In the genomic region with DNA sequence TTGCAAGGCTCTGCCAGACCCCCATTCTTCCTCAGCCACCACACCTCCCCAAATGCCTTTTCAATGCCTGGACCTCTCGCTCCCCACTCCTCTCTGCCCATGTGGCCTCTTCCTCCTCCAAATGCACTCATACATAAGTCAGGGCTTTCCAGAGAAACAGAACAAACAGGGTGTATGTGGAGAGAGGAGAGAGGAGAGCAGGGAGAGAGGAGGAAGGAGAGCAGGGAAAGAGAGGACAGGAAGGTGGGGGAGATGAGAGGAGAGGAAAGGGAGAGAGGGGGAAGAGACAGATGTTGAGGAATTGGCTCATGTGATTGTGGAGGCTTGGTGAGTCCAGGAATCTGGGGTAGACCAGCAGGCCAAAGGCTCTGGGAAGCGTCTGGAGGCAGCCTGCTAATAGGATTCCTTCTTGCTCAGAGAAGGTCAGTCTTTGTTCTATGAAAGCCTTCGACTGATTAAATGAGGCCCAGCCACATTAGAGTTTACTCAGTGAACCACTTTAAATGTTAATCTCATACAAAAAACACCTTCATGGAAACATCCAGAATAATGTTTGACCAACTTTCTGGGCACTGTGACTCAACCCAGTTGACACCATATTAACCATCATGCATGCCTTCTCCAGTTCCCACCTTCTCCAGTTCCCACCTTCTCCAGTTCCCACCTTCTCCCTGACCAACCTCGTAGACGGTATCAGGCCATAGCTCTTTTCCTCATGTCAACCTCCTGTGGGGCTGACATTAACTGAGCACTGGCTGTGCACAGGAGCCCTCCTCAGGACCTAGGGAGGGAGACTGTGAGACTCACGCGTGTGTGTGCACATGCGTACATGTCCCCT, we compare ENCODE assay signal across 20 cellular contexts. TPM values are rescaled to one million over a fixed set of nuclear protein-coding genes. Genes with fewer than 3 reads are reported as not detected.
DNase-seq lines count a peak whose midpoint lies in the region; ATAC-seq, FAIRE-seq and TF ChIP-seq lines count a peak whose summit lies in the region.
"Had no signal": no experiment of that assay in that cellular context is flagged by ENCODE, and none has a peak within 500 bp of the region (broad histone marks: within the 10 kb centered on the region; RNA-seq: fewer than 3 reads in every experiment).

No MANE protein-coding gene starts in this region.

- H2AFZ ChIP-seq in HepG2 (ENCODE audit: low read length): no peak overlapping the region

- intact Hi-C loops in HepG2 (cut with micrococcal nuclease; ENCODE audit: unreplicated experiment): no loop called here
- intact Hi-C loops in right lobe of liver (cut with DNase I): loop anchor here in 1 of 2 donors (10.0 kb wide), 1 partner anchor 533 kb away; a partner anchor contains a TSS
- intact Hi-C loops in head of caudate nucleus (cut with DNase I): loop anchor here (5.0 to 10.0 kb wide), 2 partner anchors 130 to 543 kb away; no protein-coding TSS in a partner anchor

- H3K9me3 ChIP-seq in HepG2 (ENCODE audit: low read length) (no peaks in the 10 kb centered on the region), right lobe of liver (no peaks in the 10 kb centered on the region), endodermal cell (ENCODE audit: control insufficient read depth, low read length) (no peaks in the 10 kb centered on the region)

- 0 out of 2 replicates have a peak, but pooled peaks cover 3% of the 10 kb centered on the region for H4K20me1 ChIP-seq in HepG2 (ENCODE audit: insufficient read depth, low read length)

- H3K79me2 ChIP-seq in HepG2 (ENCODE audit: insufficient read depth, low read length): no peaks in the 10 kb centered on the region

- no peak overlapping the region for H3K4me2 ChIP-seq in HepG2 (ENCODE audit: low read depth, low read length)

- H3K9ac ChIP-seq in HepG2 (ENCODE audit: insufficient read depth, low read depth, low read length): no peak overlapping the region
- H3K9ac ChIP-seq in endodermal cell (ENCODE audit: extremely low read depth, low read length, poor library complexity, severe bottlenecking): no peak overlapping the region

- H3K27me3 ChIP-seq in HepG2 (ENCODE audit: control insufficient read depth in 1 of 2, insufficient read depth in 2 of 2, low read length in 2 of 2) (peaks cover 10 to 36% of the 10 kb centered on the region in 2 experiments; a peak in 4 of 5 replicates), right lobe of liver (no peaks in the 10 kb centered on the region), endodermal cell (ENCODE audit: control insufficient read depth, insufficient read depth, low read length, poor library complexity, severe bottlenecking) (no peaks in the 10 kb centered on the region)

- H3K27ac Mint-ChIP-seq in endodermal cell (no peak overlapping the region), type B pancreatic cell (no peak overlapping the region)
- H3K27ac Mint-ChIP-seq: CD14-positive monocyte; CD8-positive, alpha-beta T cell had no signal

- H3K4me3 Mint-ChIP-seq in endodermal cell: no peak overlapping the region
- H3K4me3 Mint-ChIP-seq in type B pancreatic cell: no peak overlapping the region
- H3K4me3 Mint-ChIP-seq: CD14-positive monocyte; CD8-positive, alpha-beta T cell had no signal

- H3K4me1 ChIP-seq in HepG2 (ENCODE audit: insufficient read depth, low read length) (peaks cover 4% of the 10 kb centered on the region; the same call in 1 of the 2 replicates), right lobe of liver (no peaks in the 10 kb centered on the region), endodermal cell (ENCODE audit: control insufficient read depth, insufficient read depth, low read length) (no peaks in the 10 kb centered on the region)

- CTCF ChIA-PET in HepG2 (lab: Yijun Ruan, JAX; ENCODE audit: low intra/inter-chr PET ratio, low total read pairs): no interaction called here

- FAIRE-seq in HepG2 (lab: Jason Lieb, UNC): no peak
- FAIRE-seq: D721Med had no signal

- H3K9me3 Mint-ChIP-seq in endodermal cell (no peaks in the 10 kb centered on the region), type B pancreatic cell (no peaks in the 10 kb centered on the region)
- H3K9me3 Mint-ChIP-seq: CD14-positive monocyte; CD8-positive, alpha-beta T cell had no signal

- H3K4me1 Mint-ChIP-seq in endodermal cell (peaks cover 8% of the 10 kb centered on the region), type B pancreatic cell (ENCODE audit: unreplicated experiment) (peaks cover 5% of the 10 kb centered on the region)

- POLR2A ChIA-PET in HepG2 (lab: Yijun Ruan, JAX): no interaction called here

- in situ Hi-C loops in HepG2 (cut with HindIII; ENCODE audit: extremely low pct_ligation_motif_present, low pct_unique_long_range_greater_than_20kb): no loop called here

- no peak for TF ChIP-seq CTCF in HepG2 (CRISPR knock-in tag; IDR thresholded peaks at IDR 0.05)
- no peak for TF ChIP-seq CTCF in right lobe of liver (IDR thresholded peaks at IDR 0.05)
- no peak for TF ChIP-seq CTCF in endodermal cell (conservative IDR thresholded peaks at IDR 0.05)
- TF ChIP-seq CTCF in type B pancreatic cell (conservative IDR thresholded peaks at IDR 0.05): no peak

- H3K27ac ChIP-seq in HepG2 (ENCODE audit: extremely low read length, insufficient read depth, low read length): no peak overlapping the region
- no peak overlapping the region for H3K27ac ChIP-seq in right lobe of liver
- no peak overlapping the region for H3K27ac ChIP-seq in endodermal cell (ENCODE audit: low read depth, low read length)
- H3K27ac ChIP-seq: 22Rv1, HL-60 had no signal

- peak; percentile 50 for DNase-seq in DMS 273 (lab: John Stamatoyannopoulos, UW; ENCODE audit: unreplicated experiment)
- no peak for DNase-seq in DMS 273 treated with DMSO at 0.1 percent for 48 hours (lab: John Stamatoyannopoulos, UW)
- DNase-seq in HepG2 (ENCODE audit: low spot score): no peak
- no peak for DNase-seq in right lobe of liver
- peak; percentile 38 for DNase-seq in endodermal cell
- DNase-seq in type B pancreatic cell (ENCODE audit: extremely low spot score, unreplicated experiment): no peak
- DNase-seq in head of caudate nucleus: no peak
- DNase-seq in nucleus accumbens (lab: John Stamatoyannopoulos, UW): no peak
- DNase-seq: CD8-positive, alpha-beta T cell; COR-L47; DMS53; GF-D8 had no signal

- H3K36me3 Mint-ChIP-seq in endodermal cell (ENCODE audit: low read depth): no peaks in the 10 kb centered on the region
- H3K36me3 Mint-ChIP-seq in type B pancreatic cell: no peaks in the 10 kb centered on the region
- H3K36me3 Mint-ChIP-seq: CD14-positive monocyte; CD8-positive, alpha-beta T cell had no signal

- no peak overlapping the region for H3K4me3 ChIP-seq in HepG2 (replicated peaks in 1 of 3; ENCODE audit: insufficient read depth in 1 of 3, low read depth in 2 of 3, low read length in 3 of 3)
- no peak overlapping the region for H3K4me3 ChIP-seq in right lobe of liver
- no peak overlapping the region for H3K4me3 ChIP-seq in endodermal cell (ENCODE audit: low read length)

- BruUV-seq in HepG2 (replicated peaks; lab: Mats Ljungman, UMichigan): no TSS peak

- TF ChIP-seq RAD21 in HepG2 (CRISPR knock-in tag; IDR thresholded peaks at IDR 0.05): no peak

- H3K36me3 ChIP-seq in HepG2 (replicated peaks in 1 of 2; ENCODE audit: control insufficient read depth in 1 of 2, insufficient read depth in 2 of 2, low read length in 2 of 2): no peaks in the 10 kb centered on the region
- no peaks in the 10 kb centered on the region for H3K36me3 ChIP-seq in right lobe of liver
- H3K36me3 ChIP-seq in endodermal cell (ENCODE audit: control insufficient read depth, insufficient read depth, low read length): no peaks in the 10 kb centered on the region

- TF ChIP-seq POLR2A in HepG2 (IDR thresholded peaks at IDR 0.05; ENCODE audit: insufficient read depth in 1 of 2, low read depth in 2 of 2, low read length in 2 of 2) (no peak), right lobe of liver (IDR thresholded peaks at IDR 0.05) (no peak)

- WGBS in HepG2 (ENCODE audit: low lambda C conversion rate): 23% methylated on average over 8 of the region's 8 CpGs
- 88% methylated on average over 5 of the region's 8 CpGs for whole genome bisulfite sequencing in right lobe of liver (ENCODE audit: insufficient coverage, low coverage, low lambda C conversion rate, missing lambda C conversion rate)
- 91 to 93% methylated on average over 7 to 8 of the region's 8 CpGs for WGBS in endodermal cell (ENCODE audit: insufficient coverage in 1 of 2, insufficient read length in 1 of 2), 2 experiments

- TF ChIP-seq EP300 in HepG2 (IDR thresholded peaks at IDR 0.05; ENCODE audit: low read depth in 2 of 2, low read length in 2 of 2) (no peak), HepG2 (CRISPR knock-in tag; IDR thresholded peaks at IDR 0.05; ENCODE audit: borderline replicate concordance) (no peak)

- ATAC-seq in HepG2: no peak
- ATAC-seq in right lobe of liver: no peak
- ATAC-seq: CD8-positive, alpha-beta T cell; HCT116 had no signal

- peaks cover 18% of the 10 kb centered on the region for H3K27me3 Mint-ChIP-seq in endodermal cell (ENCODE audit: insufficient read depth)
- peaks cover 28% of the 10 kb centered on the region for H3K27me3 Mint-ChIP-seq in type B pancreatic cell

RNA-seq across cellular contexts. Expression of a gene that starts 11.3 kb away (rescaled TPM):
- total RNA-seq in HepG2 (2016; rRNA removed; fragmentation: Illumina TruSeq; extraction: Trizol) (not detected in 2 replicates), right lobe of liver (1 to 10 TPM in 3 of 6 experiments, under 1 TPM in 3; 0.17 to 2.0 (median 1.0) TPM), endodermal cell (1 to 10 TPM in 1 of 2 donors, under 1 TPM in 1; 0.73 to 1.5 TPM), type B pancreatic cell (ENCODE audit: low replicate concordance) (2.8 and 6.9 TPM in 2 replicates)
- total RNA-seq in HepG2 (2016; cell fraction: cytosol; rRNA removed; fragmentation: Illumina TruSeq; extraction: Trizol; ENCODE audit: low read depth): not detected in 2 replicates
- 0.04 TPM in 1 of 2 replicates, not detected in the other for total RNA-seq in HepG2 (2016; cell fraction: insoluble cytoplasmic fraction; rRNA removed; fragmentation: Illumina TruSeq; extraction: Trizol)
- not detected in 2 replicates for total RNA-seq in HepG2 (2016; cell fraction: membrane; rRNA removed; fragmentation: Illumina TruSeq; extraction: Trizol)
- not detected in 2 replicates for total RNA-seq in HepG2 (2016; cell fraction: nucleus; rRNA removed; fragmentation: Illumina TruSeq; extraction: Trizol)
- polyA plus RNA-seq in HepG2 (2011; rRNA removed): 0.04 and 0.07 TPM in 2 replicates
- 0.03 and 0.05 TPM in 2 replicates for polyA plus RNA-seq in HepG2 (2011; cell fraction: cytosol; rRNA removed)
- 0.14 and 0.19 TPM in 2 replicates for polyA plus RNA-seq in HepG2 (2011; cell fraction: nucleus; rRNA removed)
- polyA plus RNA-seq in HepG2 (2012): not detected in 2 replicates
- 0.03 TPM in 1 of 2 replicates, not detected in the other for polyA plus RNA-seq in HepG2 (2016; cell fraction: cytosol; fragmentation: Illumina TruSeq; extraction: Trizol; ENCODE audit: low read depth)
- not detected in 2 replicates for polyA plus RNA-seq in HepG2 (2016; cell fraction: insoluble cytoplasmic fraction; fragmentation: Illumina TruSeq; extraction: Trizol; ENCODE audit: low read depth)
- polyA plus RNA-seq in HepG2 (2016; cell fraction: membrane; fragmentation: Illumina TruSeq; extraction: Trizol; ENCODE audit: low read depth): not detected in 2 replicates
- not detected in 2 replicates for polyA plus RNA-seq in HepG2 (2016; cell fraction: nucleus; fragmentation: Illumina TruSeq; extraction: Trizol; ENCODE audit: insufficient read depth, low read depth)
- polyA minus RNA-seq in HepG2 (2011; rRNA and poly(A)+ RNA removed; ENCODE audit: low replicate concordance): 0.12 TPM in 1 of 2 replicates, not detected in the other
- not detected in 2 replicates for polyA minus RNA-seq in HepG2 (2011; cell fraction: cytosol; rRNA and poly(A)+ RNA removed)
- polyA minus RNA-seq in HepG2 (2011; cell fraction: nucleus; rRNA and poly(A)+ RNA removed): not detected in 2 replicates
- polyA plus RNA-seq in endodermal cell (2013, experiment 1 of 2): 0.57 TPM
- polyA plus RNA-seq in endodermal cell (2013, experiment 2 of 2): 0.79 TPM
- total RNA-seq: A673, H4 had no signal
- polyA plus RNA-seq: BJ, CD14-positive monocyte had no signal

RNA-seq across cellular contexts. Expression of a gene that starts 21.9 kb away (rescaled TPM):
- not detected in 2 replicates for total RNA-seq in HepG2 (2016; rRNA removed; fragmentation: Illumina TruSeq; extraction: Trizol)
- total RNA-seq in HepG2 (2016; cell fraction: cytosol; rRNA removed; fragmentation: Illumina TruSeq; extraction: Trizol; ENCODE audit: low read depth): 0.18 TPM in 1 of 2 replicates, not detected in the other
- total RNA-seq in HepG2 (2016; cell fraction: insoluble cytoplasmic fraction; rRNA removed; fragmentation: Illumina TruSeq; extraction: Trizol): not detected in 2 replicates
- total RNA-seq in HepG2 (2016; cell fraction: membrane; rRNA removed; fragmentation: Illumina TruSeq; extraction: Trizol): not detected in 2 replicates
- not detected in 2 replicates for total RNA-seq in HepG2 (2016; cell fraction: nucleus; rRNA removed; fragmentation: Illumina TruSeq; extraction: Trizol)
- 0.05 TPM in 1 of 2 replicates, not detected in the other for polyA plus RNA-seq in HepG2 (2011; rRNA removed)
- 0.12 and 0.15 TPM in 2 replicates for polyA plus RNA-seq in HepG2 (2011; cell fraction: cytosol; rRNA removed)
- polyA plus RNA-seq in HepG2 (2011; cell fraction: nucleus; rRNA removed): 0.05 TPM in 1 of 2 replicates, not detected in the other
- not detected in 2 replicates for polyA plus RNA-seq in HepG2 (2012)
- 0.06 and 0.08 TPM in 2 replicates for polyA plus RNA-seq in HepG2 (2016; cell fraction: cytosol; fragmentation: Illumina TruSeq; extraction: Trizol; ENCODE audit: low read depth)
- polyA plus RNA-seq in HepG2 (2016; cell fraction: insoluble cytoplasmic fraction; fragmentation: Illumina TruSeq; extraction: Trizol; ENCODE audit: low read depth): not detected in 2 replicates
- polyA plus RNA-seq in HepG2 (2016; cell fraction: membrane; fragmentation: Illumina TruSeq; extraction: Trizol; ENCODE audit: low read depth): not detected in 2 replicates
- not detected in 2 replicates for polyA plus RNA-seq in HepG2 (2016; cell fraction: nucleus; fragmentation: Illumina TruSeq; extraction: Trizol; ENCODE audit: insufficient read depth, low read depth)
- polyA minus RNA-seq in HepG2 (2011; rRNA and poly(A)+ RNA removed; ENCODE audit: low replicate concordance): 0.12 and 1.5 TPM in 2 replicates
- not detected in 2 replicates for polyA minus RNA-seq in HepG2 (2011; cell fraction: cytosol; rRNA and poly(A)+ RNA removed)
- polyA minus RNA-seq in HepG2 (2011; cell fraction: nucleus; rRNA and poly(A)+ RNA removed): not detected in 2 replicates
- 1 to 10 TPM in 2 of 6 experiments, under 1 TPM in 4; 0.18 to 5.1 (median 0.73) TPM for total RNA-seq in right lobe of liver
- not detected for total RNA-seq in endodermal cell
- not detected for polyA plus RNA-seq in endodermal cell (2013, experiment 1 of 2)
- polyA plus RNA-seq in endodermal cell (2013, experiment 2 of 2): not detected
- 0.29 TPM in 1 of 2 replicates, not detected in the other for total RNA-seq in type B pancreatic cell (ENCODE audit: low replicate concordance)
- polyA plus RNA-seq: BJ had no signal

RNA-seq across cellular contexts. Expression of a gene that starts 37.7 kb away (rescaled TPM):
- total RNA-seq in HepG2 (2016; rRNA removed; fragmentation: Illumina TruSeq; extraction: Trizol) (2.2 and 2.7 TPM in 2 replicates), right lobe of liver (10 to 100 TPM; 23.1 to 57.7 (median 36.1) TPM), endodermal cell (10 to 100 TPM; 72.8 to 82.0 TPM), type B pancreatic cell (ENCODE audit: low replicate concordance) (58.6 and 69.1 TPM in 2 replicates)
- 1.4 and 1.7 TPM in 2 replicates for total RNA-seq in HepG2 (2016; cell fraction: cytosol; rRNA removed; fragmentation: Illumina TruSeq; extraction: Trizol; ENCODE audit: low read depth)
- 2.3 and 3.0 TPM in 2 replicates for total RNA-seq in HepG2 (2016; cell fraction: insoluble cytoplasmic fraction; rRNA removed; fragmentation: Illumina TruSeq; extraction: Trizol)
- total RNA-seq in HepG2 (2016; cell fraction: membrane; rRNA removed; fragmentation: Illumina TruSeq; extraction: Trizol): 2.9 and 3.5 TPM in 2 replicates
- 1.8 and 1.9 TPM in 2 replicates for total RNA-seq in HepG2 (2016; cell fraction: nucleus; rRNA removed; fragmentation: Illumina TruSeq; extraction: Trizol)
- polyA plus RNA-seq in HepG2 (2011; rRNA removed): 18.8 and 23.4 TPM in 2 replicates
- 16.2 and 20.4 TPM in 2 replicates for polyA plus RNA-seq in HepG2 (2011; cell fraction: cytosol; rRNA removed)
- 14.8 and 15.5 TPM in 2 replicates for polyA plus RNA-seq in HepG2 (2011; cell fraction: nucleus; rRNA removed)
- polyA plus RNA-seq in HepG2 (2012): 3.9 and 8.1 TPM in 2 replicates
- polyA plus RNA-seq in HepG2 (2016; cell fraction: cytosol; fragmentation: Illumina TruSeq; extraction: Trizol; ENCODE audit: low read depth): 1.6 and 2.1 TPM in 2 replicates
- 2.6 and 2.8 TPM in 2 replicates for polyA plus RNA-seq in HepG2 (2016; cell fraction: insoluble cytoplasmic fraction; fragmentation: Illumina TruSeq; extraction: Trizol; ENCODE audit: low read depth)
- 1.9 and 2.2 TPM in 2 replicates for polyA plus RNA-seq in HepG2 (2016; cell fraction: membrane; fragmentation: Illumina TruSeq; extraction: Trizol; ENCODE audit: low read depth)
- 4.0 and 9.1 TPM in 2 replicates for polyA plus RNA-seq in HepG2 (2016; cell fraction: nucleus; fragmentation: Illumina TruSeq; extraction: Trizol; ENCODE audit: insufficient read depth, low read depth)
- 7.2 and 18.3 TPM in 2 replicates for polyA minus RNA-seq in HepG2 (2011; rRNA and poly(A)+ RNA removed; ENCODE audit: low replicate concordance)
- polyA minus RNA-seq in HepG2 (2011; cell fraction: cytosol; rRNA and poly(A)+ RNA removed): 10.6 and 11.2 TPM in 2 replicates
- 5.2 and 6.1 TPM in 2 replicates for polyA minus RNA-seq in HepG2 (2011; cell fraction: nucleus; rRNA and poly(A)+ RNA removed)
- 52.4 TPM for polyA plus RNA-seq in endodermal cell (2013, experiment 1 of 2)
- polyA plus RNA-seq in endodermal cell (2013, experiment 2 of 2): 54.7 TPM

RNA-seq across cellular contexts. Expression of a gene that starts 59.5 kb away (rescaled TPM):
- total RNA-seq in HepG2 (2016; rRNA removed; fragmentation: Illumina TruSeq; extraction: Trizol) (not detected in 2 replicates), right lobe of liver (under 1 TPM in 4 of 6 experiments, not detected in 2; 0.12 to 0.49 (median 0.12) TPM), endodermal cell (under 1 TPM in 1 of 2 donors, not detected in 1; 0.04 TPM), type B pancreatic cell (ENCODE audit: low replicate concordance) (0.12 and 0.24 TPM in 2 replicates)
- total RNA-seq in HepG2 (2016; cell fraction: cytosol; rRNA removed; fragmentation: Illumina TruSeq; extraction: Trizol; ENCODE audit: low read depth): not detected in 2 replicates
- total RNA-seq in HepG2 (2016; cell fraction: insoluble cytoplasmic fraction; rRNA removed; fragmentation: Illumina TruSeq; extraction: Trizol): not detected in 2 replicates
- total RNA-seq in HepG2 (2016; cell fraction: membrane; rRNA removed; fragmentation: Illumina TruSeq; extraction: Trizol): not detected in 2 replicates
- total RNA-seq in HepG2 (2016; cell fraction: nucleus; rRNA removed; fragmentation: Illumina TruSeq; extraction: Trizol): not detected in 2 replicates
- polyA plus RNA-seq in HepG2 (2011; rRNA removed): 0.12 and 0.13 TPM in 2 replicates
- 0.08 and 0.09 TPM in 2 replicates for polyA plus RNA-seq in HepG2 (2011; cell fraction: cytosol; rRNA removed)
- 0.19 and 0.21 TPM in 2 replicates for polyA plus RNA-seq in HepG2 (2011; cell fraction: nucleus; rRNA removed)
- polyA plus RNA-seq in HepG2 (2012): 0.03 and 0.05 TPM in 2 replicates
- not detected in 2 replicates for polyA plus RNA-seq in HepG2 (2016; cell fraction: cytosol; fragmentation: Illumina TruSeq; extraction: Trizol; ENCODE audit: low read depth)
- not detected in 2 replicates for polyA plus RNA-seq in HepG2 (2016; cell fraction: insoluble cytoplasmic fraction; fragmentation: Illumina TruSeq; extraction: Trizol; ENCODE audit: low read depth)
- not detected in 2 replicates for polyA plus RNA-seq in HepG2 (2016; cell fraction: membrane; fragmentation: Illumina TruSeq; extraction: Trizol; ENCODE audit: low read depth)
- polyA plus RNA-seq in HepG2 (2016; cell fraction: nucleus; fragmentation: Illumina TruSeq; extraction: Trizol; ENCODE audit: insufficient read depth, low read depth): not detected in 2 replicates
- polyA minus RNA-seq in HepG2 (2011; rRNA and poly(A)+ RNA removed; ENCODE audit: low replicate concordance): 0.20 and 0.21 TPM in 2 replicates
- polyA minus RNA-seq in HepG2 (2011; cell fraction: cytosol; rRNA and poly(A)+ RNA removed): not detected in 2 replicates
- polyA minus RNA-seq in HepG2 (2011; cell fraction: nucleus; rRNA and poly(A)+ RNA removed): 0.12 TPM in 1 of 2 replicates, not detected in the other
- 0.07 TPM for polyA plus RNA-seq in endodermal cell (2013, experiment 1 of 2)
- 0.12 TPM for polyA plus RNA-seq in endodermal cell (2013, experiment 2 of 2)
- total RNA-seq: A673; CD8-positive, alpha-beta T cell had no signal
- polyA plus RNA-seq: BJ had no signal

Comparison
In these comparisons a context has a peak if more than half of its experiments do, and no peak if none do; other contexts are left out.
1. DNase-seq: peak in DMS 273 (single experiment) and endodermal cell (single experiment); none in DMS 273 treated with DMSO at 0.1 percent for 48 hours (single experiment), HepG2 (single experiment), right lobe of liver (0 of 3), type B pancreatic cell (single experiment), head of caudate nucleus (0 of 42) and nucleus accumbens (0 of 56).